9 cellular contexts compared by ENCODE assay signal in the genomic region with DNA sequence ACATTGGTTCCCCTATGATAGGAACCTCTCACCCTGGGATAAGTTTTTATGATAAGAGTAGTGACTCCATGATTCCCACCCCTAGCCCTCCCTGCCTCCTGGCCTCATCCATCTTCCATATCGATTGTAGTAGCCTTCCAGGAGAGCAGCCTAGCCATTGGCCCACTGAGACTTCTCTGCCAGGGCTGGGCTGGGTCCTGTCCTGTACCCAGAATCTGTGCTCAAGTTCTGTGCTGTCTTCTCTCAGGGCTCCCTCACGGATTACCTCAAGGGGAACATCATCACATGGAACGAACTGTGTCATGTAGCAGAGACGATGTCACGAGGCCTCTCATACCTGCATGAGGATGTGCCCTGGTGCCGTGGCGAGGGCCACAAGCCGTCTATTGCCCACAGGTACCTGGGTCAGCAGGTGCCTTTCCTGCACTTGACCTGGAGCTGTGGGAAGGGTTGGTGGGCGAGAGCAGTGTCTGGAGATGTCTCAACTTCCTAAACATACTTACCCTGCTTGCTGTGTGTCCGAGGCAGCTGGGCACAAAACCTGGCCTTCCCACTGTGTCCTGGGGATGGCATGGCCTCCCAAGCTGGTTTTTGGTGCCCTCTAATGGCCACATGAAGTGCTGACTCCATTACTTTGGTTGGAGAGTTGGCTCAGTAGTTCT. TPM values are rescaled to one million over a fixed set of nuclear protein-coding genes. Genes with fewer than 3 reads are reported as not detected.
DNase-seq lines count a peak whose midpoint lies in the region; ATAC-seq and TF ChIP-seq lines count a peak whose summit lies in the region.
"Had no signal": no experiment of that assay in that cellular context is flagged by ENCODE, and none has a peak within 500 bp of the region (broad histone marks: within the 10 kb centered on the region; RNA-seq: fewer than 3 reads in every experiment).

No MANE protein-coding gene starts in this region.

- H3K27ac Mint-ChIP-seq in T-helper 17 cell: no peak overlapping the region
- H3K27ac Mint-ChIP-seq: IgD-negative memory B cell had no signal

- ATAC-seq in GM18909 (IDR thresholded peaks at IDR 0.05; ENCODE audit: poor library complexity, unreplicated experiment): peak; percentile 69
- peak; percentile 75 for ATAC-seq in T-helper 17 cell

- TF ChIP-seq CTCF in BJ (IDR thresholded peaks at IDR 0.05; ENCODE audit: insufficient read depth, low read depth, low read length): peak; percentile 90
- TF ChIP-seq CTCF in breast epithelium (IDR thresholded peaks at IDR 0.05): peak; percentile 26 to 74 (median 65)

- peaks cover 9% of the 10 kb centered on the region for H3K4me1 Mint-ChIP-seq in T-helper 17 cell

- intact Hi-C loops in breast epithelium (cut with DNase I; ENCODE audit: low total_unique reads): loop anchor here (10.0 kb wide), 1 partner anchor 135 kb away; the partner anchor contains the start of gene XYLB

- peaks cover 3% of the 10 kb centered on the region for H3K36me3 Mint-ChIP-seq in T-helper 17 cell (ENCODE audit: low read depth)

- TF ChIP-seq POLR2A in breast epithelium (IDR thresholded peaks at IDR 0.05): no peak

- TF ChIP-seq EP300 in Ishikawa (IDR thresholded peaks at IDR 0.05; ENCODE audit: borderline replicate concordance): no peak

- CTCF ChIA-PET in BJ (lab: Yijun Ruan, JAX): interaction anchor here (0.5 to 6.5 kb wide), 24 partner anchors 10 to 813 kb away, joined by 3 to 112 read pairs (median 4); partner anchors contain the start of genes EXOG and XYLB

- no peak for DNase-seq in BJ (ENCODE audit: low read depth)
- DNase-seq in T-helper 17 cell: peak in 1 of 3 donors; percentile 26
- DNase-seq in breast epithelium (ENCODE audit: low spot score in 2 of 2): peak in 1 of 2 donors; percentile 37
- peak; percentile 73 for DNase-seq in inferior parietal cortex (ENCODE audit: extremely low spot score)
- DNase-seq in stimulated activated CD4-positive, alpha-beta T cell treated with anti-CD3 and anti-CD28 coated beads, Interleukin-2, amount 100 ng/mL, for 24 hours: peak; percentile 42 to 50
- DNase-seq in NCI-H1436 treated with DMSO at 0.1 percent for 48 hours (lab: John Stamatoyannopoulos, UW): no peak

- H3K36me3 ChIP-seq in BJ (ENCODE audit: control insufficient read depth, insufficient read depth, low read length) (peaks cover 14% of the 10 kb centered on the region), breast epithelium (peaks cover 8% of the 10 kb centered on the region)

- POLR2A ChIA-PET in BJ (lab: Charles Lee): no interaction called here

- no peaks in the 10 kb centered on the region for H3K27me3 Mint-ChIP-seq in T-helper 17 cell
- H3K27me3 Mint-ChIP-seq: IgD-negative memory B cell had no signal

- TF ChIP-seq RAD21 in Ishikawa (IDR thresholded peaks at IDR 0.05; ENCODE audit: low read depth): peak; percentile 98

- H3K27me3 ChIP-seq in BJ (ENCODE audit: control insufficient read depth, insufficient read depth, low read length): no peaks in the 10 kb centered on the region
- no peaks in the 10 kb centered on the region for H3K27me3 ChIP-seq in breast epithelium

- no peak overlapping the region for H3K27ac ChIP-seq in breast epithelium

- H3K4me1 ChIP-seq in breast epithelium: no peaks in the 10 kb centered on the region

- no peak overlapping the region for H3K4me3 Mint-ChIP-seq in T-helper 17 cell
- H3K4me3 Mint-ChIP-seq: IgD-negative memory B cell had no signal

- H3K4me3 ChIP-seq in BJ (ENCODE audit: low read depth, low read length) (no peak overlapping the region), breast epithelium (no peak overlapping the region)

- no peaks in the 10 kb centered on the region for H3K9me3 ChIP-seq in T-helper 17 cell (ENCODE audit: control insufficient read depth, low read length, poor library complexity, severe bottlenecking)
- no peaks in the 10 kb centered on the region for H3K9me3 ChIP-seq in breast epithelium

TF ChIP-seq in Ishikawa, 13 proteins besides CTCF, POLR2A, EP300 and RAD21:
- no peak for TF ChIP-seq TEAD4 (IDR thresholded peaks at IDR 0.05)
- no peak for TF ChIP-seq REST (IDR thresholded peaks at IDR 0.05; ENCODE audit: low read depth)
- 0 out of 2 replicates have a peak, but pooled peaks have one; percentile 22 for TF ChIP-seq YY1 (IDR thresholded peaks at IDR 0.05; ENCODE audit: low read depth)
- no peak for TF ChIP-seq EGR1 (IDR thresholded peaks at IDR 0.05)

RNA-seq across cellular contexts. Expression of gene EXOG, which starts 16.6 kb away (rescaled TPM):
- 7.5 and 11.8 TPM in 2 replicates for polyA plus RNA-seq in BJ (2011; rRNA removed)
- polyA minus RNA-seq in BJ (2011; rRNA and poly(A)+ RNA removed): 4.4 and 4.5 TPM in 2 replicates
- total RNA-seq in T-helper 17 cell (10 to 100 TPM; 20.9 to 21.3 TPM), breast epithelium (10 to 100 TPM in 1 of 3 donors, 1 to 10 TPM in 2; 7.5 to 10.2 (median 8.8) TPM)

RNA-seq across cellular contexts. Expression of gene ACVR2B, which starts 25.9 kb away (rescaled TPM):
- polyA plus RNA-seq in BJ (2011; rRNA removed): 0.83 and 1.6 TPM in 2 replicates
- 4.8 and 5.0 TPM in 2 replicates for polyA minus RNA-seq in BJ (2011; rRNA and poly(A)+ RNA removed)
- total RNA-seq in T-helper 17 cell (1 to 10 TPM; 6.6 to 6.7 TPM), breast epithelium (10 to 100 TPM in 2 of 3 donors, 1 to 10 TPM in 1; 4.0 to 10.7 (median 10.2) TPM)
- polyA plus RNA-seq: IgD-negative memory B cell had no signal

Comparison
In these comparisons a context has a peak if more than half of its experiments do, and no peak if none do; other contexts are left out.
1. DNase-seq: peak in inferior parietal cortex (single experiment) and stimulated activated CD4-positive, alpha-beta T cell treated with anti-CD3 and anti-CD28 coated beads, Interleukin-2, amount 100 ng/mL, for 24 hours (2 of 2); none in BJ (single experiment) and NCI-H1436 treated with DMSO at 0.1 percent for 48 hours (single experiment).